Comparison of ENCODE assay signal across 1 cellular context in genomic region chr7:140696679-140697446, GRCh38.
TF ChIP-seq lines count a peak whose summit lies in the region.

Gene NDUFB2, plus strand, starts transcription at chr7:140696708. Its CDS starts 37 bp downstream, at chr7:140696745.

TF ChIP-seq in HepG2, 621 proteins besides CTCF, POLR2A, EP300 and RAD21 (continued from another document and continues in another):
- TF ChIP-seq TCF12 (IDR thresholded peaks at IDR 0.05), result no peak
- TF ChIP-seq TCF12 (CRISPR knock-in tag; IDR thresholded peaks at IDR 0.05), result no peak
- no peak for TF ChIP-seq MLXIP (CRISPR knock-in tag; IDR thresholded peaks at IDR 0.05; ENCODE audit: borderline replicate concordance)
- TF ChIP-seq, protein P1, sequence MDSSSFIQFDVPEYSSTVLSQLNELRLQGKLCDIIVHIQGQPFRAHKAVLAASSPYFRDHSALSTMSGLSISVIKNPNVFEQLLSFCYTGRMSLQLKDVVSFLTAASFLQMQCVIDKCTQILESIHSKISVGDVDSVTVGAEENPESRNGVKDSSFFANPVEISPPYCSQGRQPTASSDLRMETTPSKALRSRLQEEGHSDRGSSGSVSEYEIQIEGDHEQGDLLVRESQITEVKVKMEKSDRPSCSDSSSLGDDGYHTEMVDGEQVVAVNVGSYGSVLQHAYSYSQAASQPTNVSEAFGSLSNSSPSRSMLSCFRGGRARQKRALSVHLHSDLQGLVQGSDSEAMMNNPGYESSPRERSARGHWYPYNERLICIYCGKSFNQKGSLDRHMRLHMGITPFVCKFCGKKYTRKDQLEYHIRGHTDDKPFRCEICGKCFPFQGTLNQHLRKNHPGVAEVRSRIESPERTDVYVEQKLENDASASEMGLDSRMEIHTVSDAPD (CRISPR knock-in tag; IDR thresholded peaks at IDR 0.05), result 0 out of 2 replicates have a peak, but pooled peaks have one; percentile 67
- no peak; the same call in 1 of the 2 replicates for TF ChIP-seq ZNF878 (CRISPR knock-in tag; IDR thresholded peaks at IDR 0.05)
- no peak; the same call in 1 of the 2 replicates for TF ChIP-seq KAT7 (CRISPR knock-in tag; IDR thresholded peaks at IDR 0.05; ENCODE audit: borderline replicate concordance)
- TF ChIP-seq ZNF598 (CRISPR knock-in tag; IDR thresholded peaks at IDR 0.05; ENCODE audit: borderline replicate concordance), result no peak
- no peak for TF ChIP-seq SRSF1 (optimal IDR thresholded peaks at IDR 0.05; ENCODE audit: low read depth, low read length)
- TF ChIP-seq ZNF547 (CRISPR knock-in tag; IDR thresholded peaks at IDR 0.05), result peak; percentile 25; the same call in 1 of the 2 replicates
- peak; percentile 50; the same call in 1 of the 2 replicates for TF ChIP-seq ATF5 (CRISPR knock-in tag; IDR thresholded peaks at IDR 0.05; ENCODE audit: low read depth)
- TF ChIP-seq, protein P2, sequence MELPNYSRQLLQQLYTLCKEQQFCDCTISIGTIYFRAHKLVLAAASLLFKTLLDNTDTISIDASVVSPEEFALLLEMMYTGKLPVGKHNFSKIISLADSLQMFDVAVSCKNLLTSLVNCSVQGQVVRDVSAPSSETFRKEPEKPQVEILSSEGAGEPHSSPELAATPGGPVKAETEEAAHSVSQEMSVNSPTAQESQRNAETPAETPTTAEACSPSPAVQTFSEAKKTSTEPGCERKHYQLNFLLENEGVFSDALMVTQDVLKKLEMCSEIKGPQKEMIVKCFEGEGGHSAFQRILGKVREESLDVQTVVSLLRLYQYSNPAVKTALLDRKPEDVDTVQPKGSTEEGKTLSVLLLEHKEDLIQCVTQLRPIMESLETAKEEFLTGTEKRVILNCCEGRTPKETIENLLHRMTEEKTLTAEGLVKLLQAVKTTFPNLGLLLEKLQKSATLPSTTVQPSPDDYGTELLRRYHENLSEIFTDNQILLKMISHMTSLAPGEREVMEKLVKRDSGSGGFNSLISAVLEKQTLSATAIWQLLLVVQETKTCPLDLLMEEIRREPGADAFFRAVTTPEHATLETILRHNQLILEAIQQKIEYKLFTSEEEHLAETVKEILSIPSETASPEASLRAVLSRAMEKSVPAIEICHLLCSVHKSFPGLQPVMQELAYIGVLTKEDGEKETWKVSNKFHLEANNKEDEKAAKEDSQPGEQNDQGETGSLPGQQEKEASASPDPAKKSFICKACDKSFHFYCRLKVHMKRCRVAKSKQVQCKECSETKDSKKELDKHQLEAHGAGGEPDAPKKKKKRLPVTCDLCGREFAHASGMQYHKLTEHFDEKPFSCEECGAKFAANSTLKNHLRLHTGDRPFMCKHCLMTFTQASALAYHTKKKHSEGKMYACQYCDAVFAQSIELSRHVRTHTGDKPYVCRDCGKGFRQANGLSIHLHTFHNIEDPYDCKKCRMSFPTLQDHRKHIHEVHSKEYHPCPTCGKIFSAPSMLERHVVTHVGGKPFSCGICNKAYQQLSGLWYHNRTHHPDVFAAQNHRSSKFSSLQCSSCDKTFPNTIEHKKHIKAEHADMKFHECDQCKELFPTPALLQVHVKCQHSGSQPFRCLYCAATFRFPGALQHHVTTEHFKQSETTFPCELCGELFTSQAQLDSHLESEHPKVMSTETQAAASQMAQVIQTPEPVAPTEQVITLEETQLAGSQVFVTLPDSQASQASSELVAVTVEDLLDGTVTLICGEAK (IDR thresholded peaks at IDR 0.05), result no peak
- TF ChIP-seq, protein P2 (CRISPR knock-in tag; IDR thresholded peaks at IDR 0.05), result peak; percentile 57; the same call in 1 of the 2 replicates
- TF ChIP-seq NFATC3 (CRISPR knock-in tag; IDR thresholded peaks at IDR 0.05), result no peak
- peak; percentile 89; the same call in 1 of the 2 replicates for TF ChIP-seq GMEB1 (CRISPR knock-in tag; IDR thresholded peaks at IDR 0.05; ENCODE audit: borderline replicate concordance)
- TF ChIP-seq RFX1 (IDR thresholded peaks at IDR 0.05), result no peak
- TF ChIP-seq ZNF224 (CRISPR knock-in tag; IDR thresholded peaks at IDR 0.05), result peak; percentile 78; the same call in 1 of the 2 replicates
- peak; percentile 71 for TF ChIP-seq PHF20 (CRISPR knock-in tag; IDR thresholded peaks at IDR 0.05)
- TF ChIP-seq HHEX (CRISPR knock-in tag; IDR thresholded peaks at IDR 0.05), result no peak
- no peak for TF ChIP-seq ARNT (IDR thresholded peaks at IDR 0.05)
- TF ChIP-seq TSC22D2 (CRISPR knock-in tag; IDR thresholded peaks at IDR 0.05; ENCODE audit: borderline replicate concordance), result 0 out of 2 replicates have a peak, but pooled peaks have one; percentile 57
- peak; percentile 79; the same call in 1 of the 2 replicates for TF ChIP-seq SSRP1 (CRISPR knock-in tag; IDR thresholded peaks at IDR 0.05)
- TF ChIP-seq ZNF382 (CRISPR knock-in tag; IDR thresholded peaks at IDR 0.05; ENCODE audit: borderline replicate concordance), result no peak
- TF ChIP-seq, protein P3, sequence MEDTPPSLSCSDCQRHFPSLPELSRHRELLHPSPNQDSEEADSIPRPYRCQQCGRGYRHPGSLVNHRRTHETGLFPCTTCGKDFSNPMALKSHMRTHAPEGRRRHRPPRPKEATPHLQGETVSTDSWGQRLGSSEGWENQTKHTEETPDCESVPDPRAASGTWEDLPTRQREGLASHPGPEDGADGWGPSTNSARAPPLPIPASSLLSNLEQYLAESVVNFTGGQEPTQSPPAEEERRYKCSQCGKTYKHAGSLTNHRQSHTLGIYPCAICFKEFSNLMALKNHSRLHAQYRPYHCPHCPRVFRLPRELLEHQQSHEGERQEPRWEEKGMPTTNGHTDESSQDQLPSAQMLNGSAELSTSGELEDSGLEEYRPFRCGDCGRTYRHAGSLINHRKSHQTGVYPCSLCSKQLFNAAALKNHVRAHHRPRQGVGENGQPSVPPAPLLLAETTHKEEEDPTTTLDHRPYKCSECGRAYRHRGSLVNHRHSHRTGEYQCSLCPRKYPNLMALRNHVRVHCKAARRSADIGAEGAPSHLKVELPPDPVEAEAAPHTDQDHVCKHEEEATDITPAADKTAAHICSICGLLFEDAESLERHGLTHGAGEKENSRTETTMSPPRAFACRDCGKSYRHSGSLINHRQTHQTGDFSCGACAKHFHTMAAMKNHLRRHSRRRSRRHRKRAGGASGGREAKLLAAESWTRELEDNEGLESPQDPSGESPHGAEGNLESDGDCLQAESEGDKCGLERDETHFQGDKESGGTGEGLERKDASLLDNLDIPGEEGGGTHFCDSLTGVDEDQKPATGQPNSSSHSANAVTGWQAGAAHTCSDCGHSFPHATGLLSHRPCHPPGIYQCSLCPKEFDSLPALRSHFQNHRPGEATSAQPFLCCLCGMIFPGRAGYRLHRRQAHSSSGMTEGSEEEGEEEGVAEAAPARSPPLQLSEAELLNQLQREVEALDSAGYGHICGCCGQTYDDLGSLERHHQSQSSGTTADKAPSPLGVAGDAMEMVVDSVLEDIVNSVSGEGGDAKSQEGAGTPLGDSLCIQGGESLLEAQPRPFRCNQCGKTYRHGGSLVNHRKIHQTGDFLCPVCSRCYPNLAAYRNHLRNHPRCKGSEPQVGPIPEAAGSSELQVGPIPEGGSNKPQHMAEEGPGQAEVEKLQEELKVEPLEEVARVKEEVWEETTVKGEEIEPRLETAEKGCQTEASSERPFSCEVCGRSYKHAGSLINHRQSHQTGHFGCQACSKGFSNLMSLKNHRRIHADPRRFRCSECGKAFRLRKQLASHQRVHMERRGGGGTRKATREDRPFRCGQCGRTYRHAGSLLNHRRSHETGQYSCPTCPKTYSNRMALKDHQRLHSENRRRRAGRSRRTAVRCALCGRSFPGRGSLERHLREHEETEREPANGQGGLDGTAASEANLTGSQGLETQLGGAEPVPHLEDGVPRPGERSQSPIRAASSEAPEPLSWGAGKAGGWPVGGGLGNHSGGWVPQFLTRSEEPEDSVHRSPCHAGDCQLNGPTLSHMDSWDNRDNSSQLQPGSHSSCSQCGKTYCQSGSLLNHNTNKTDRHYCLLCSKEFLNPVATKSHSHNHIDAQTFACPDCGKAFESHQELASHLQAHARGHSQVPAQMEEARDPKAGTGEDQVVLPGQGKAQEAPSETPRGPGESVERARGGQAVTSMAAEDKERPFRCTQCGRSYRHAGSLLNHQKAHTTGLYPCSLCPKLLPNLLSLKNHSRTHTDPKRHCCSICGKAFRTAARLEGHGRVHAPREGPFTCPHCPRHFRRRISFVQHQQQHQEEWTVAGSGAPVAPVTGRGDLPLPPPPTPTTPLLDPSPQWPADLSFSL (CRISPR knock-in tag; IDR thresholded peaks at IDR 0.05), result no peak
- TF ChIP-seq KDM1A (CRISPR knock-in tag; IDR thresholded peaks at IDR 0.05), result no peak
- no peak for TF ChIP-seq KDM6A (CRISPR knock-in tag; IDR thresholded peaks at IDR 0.05; ENCODE audit: low read depth)
- TF ChIP-seq SIX4 (CRISPR knock-in tag; IDR thresholded peaks at IDR 0.05), result no peak
- TF ChIP-seq ZNF451 (CRISPR knock-in tag; IDR thresholded peaks at IDR 0.05), result peak; percentile 73
- peak; percentile 68; the same call in 1 of the 2 replicates for TF ChIP-seq THAP9 (CRISPR knock-in tag; IDR thresholded peaks at IDR 0.05; ENCODE audit: borderline replicate concordance)
- peak; percentile 90 for TF ChIP-seq NRL (CRISPR knock-in tag; IDR thresholded peaks at IDR 0.05; ENCODE audit: borderline replicate concordance)
- no peak for TF ChIP-seq HDAC6 (IDR thresholded peaks at IDR 0.05; ENCODE audit: low read depth, low read length)
